4 cellular contexts compared by ENCODE assay signal in genomic region chr9:91657501-91657900, GRCh38.
"Had no signal": no experiment of that assay in that cellular context is flagged by ENCODE, and none has a peak within 500 bp of the region (broad histone marks: within the 10 kb centered on the region; RNA-seq: fewer than 3 reads in every experiment).

No MANE protein-coding gene starts in this region.

- H3K36me3 Mint-ChIP-seq: IgD-negative memory B cell had no signal

- H3K4me1 Mint-ChIP-seq: GM23338 had no signal

- H3K4me3 ChIP-seq: GM23338 had no signal

- ATAC-seq: GM23338 had no signal

- DNase-seq: H9, HCEC 1CT had no signal

- H3K9me3 Mint-ChIP-seq: GM23338, H9, IgD-negative memory B cell had no signal

- H3K27ac Mint-ChIP-seq: GM23338, H9, IgD-negative memory B cell had no signal

- H2AFZ ChIP-seq: GM23338 had no signal

- H3K4me3 Mint-ChIP-seq: GM23338, H9, IgD-negative memory B cell had no signal

- H3K4me2 ChIP-seq: GM23338 had no signal
